Comparison of ENCODE assay signal across 1 cellular context in genomic region chr1:22414244-22414751, GRCh38.
A peak's percentile ranks its signal among the peaks of the same experiment; 100 is the strongest.
TF ChIP-seq lines count a peak whose summit lies in the region.

No MANE protein-coding gene starts in this region.

TF ChIP-seq in HepG2, 621 proteins besides CTCF, POLR2A, EP300 and RAD21 (continued from another document and continues in another):
- TF ChIP-seq MAFF (IDR thresholded peaks at IDR 0.05; ENCODE audit: low read depth, low read length) = peak; percentile 25; the same call in 1 of the 2 replicates
- TF ChIP-seq ATAD3A (CRISPR knock-in tag; IDR thresholded peaks at IDR 0.05) = no peak
- 0 out of 2 replicates have a peak, but pooled peaks have one; percentile 16 for TF ChIP-seq IRX3 (CRISPR knock-in tag; IDR thresholded peaks at IDR 0.05; ENCODE audit: borderline replicate concordance, low read depth)
- TF ChIP-seq PHF8 (CRISPR knock-in tag; IDR thresholded peaks at IDR 0.05) = 0 out of 2 replicates have a peak, but pooled peaks have one; percentile 21
- peak; percentile 97 for TF ChIP-seq ZNF629 (CRISPR knock-in tag; conservative IDR thresholded peaks at IDR 0.05)
- TF ChIP-seq TSC22D2 (CRISPR knock-in tag; IDR thresholded peaks at IDR 0.05; ENCODE audit: borderline replicate concordance) = no peak
- TF ChIP-seq JUND (CRISPR knock-in tag; IDR thresholded peaks at IDR 0.05) = peak; percentile 92
- TF ChIP-seq ZNF326 (CRISPR knock-in tag; IDR thresholded peaks at IDR 0.05; ENCODE audit: borderline replicate concordance) = no peak
- TF ChIP-seq ATF5 (CRISPR knock-in tag; IDR thresholded peaks at IDR 0.05; ENCODE audit: low read depth) = no peak
- no peak for TF ChIP-seq ZNF367 (CRISPR knock-in tag; IDR thresholded peaks at IDR 0.05; ENCODE audit: borderline replicate concordance)
- TF ChIP-seq ZNF646 (CRISPR knock-in tag; IDR thresholded peaks at IDR 0.05) = no peak
- TF ChIP-seq RORA (CRISPR knock-in tag; IDR thresholded peaks at IDR 0.05) = no peak
- peak; percentile 64; the same call in 1 of the 2 replicates for TF ChIP-seq CCDC6 (CRISPR knock-in tag; IDR thresholded peaks at IDR 0.05)
- TF ChIP-seq IKZF1 (IDR thresholded peaks at IDR 0.05) = no peak
- no peak for TF ChIP-seq ARNT (IDR thresholded peaks at IDR 0.05)
- no peak for TF ChIP-seq REXO4 (CRISPR knock-in tag; IDR thresholded peaks at IDR 0.05; ENCODE audit: borderline replicate concordance)
- TF ChIP-seq ZNF383 (CRISPR knock-in tag; IDR thresholded peaks at IDR 0.05; ENCODE audit: borderline replicate concordance) = no peak
- TF ChIP-seq FOXO1 (CRISPR knock-in tag; IDR thresholded peaks at IDR 0.05) = peak; percentile 84; the same call in 1 of the 2 replicates
- TF ChIP-seq REST (IDR thresholded peaks at IDR 0.05; ENCODE audit: borderline replicate concordance in 1 of 2, low read depth in 1 of 2, low read length in 2 of 2) = peak in 1 of 2 experiments; percentile 56; a peak in 1 of 4 replicates
- peak; percentile 32; the same call in 1 of the 2 replicates for TF ChIP-seq ARID3A (IDR thresholded peaks at IDR 0.05; ENCODE audit: low read depth, low read length)
- no peak for TF ChIP-seq SMARCE1 (IDR thresholded peaks at IDR 0.05; ENCODE audit: borderline replicate concordance)
- no peak for TF ChIP-seq ZNF10 (CRISPR knock-in tag; IDR thresholded peaks at IDR 0.05; ENCODE audit: borderline replicate concordance, low read depth)
- TF ChIP-seq ZNF329 (CRISPR knock-in tag; IDR thresholded peaks at IDR 0.05; ENCODE audit: low read depth) = no peak
- TF ChIP-seq EHMT2 (IDR thresholded peaks at IDR 0.05; ENCODE audit: borderline replicate concordance, low read depth, low read length) = no peak
- no peak for TF ChIP-seq ZNF678 (CRISPR knock-in tag; IDR thresholded peaks at IDR 0.05)
- peak; percentile 97 for TF ChIP-seq ZNF609 (CRISPR knock-in tag; IDR thresholded peaks at IDR 0.05; ENCODE audit: borderline replicate concordance)
- TF ChIP-seq PHB2 (IDR thresholded peaks at IDR 0.05; ENCODE audit: partially characterized antibody) = no peak
- TF ChIP-seq ZNF841 (CRISPR knock-in tag; IDR thresholded peaks at IDR 0.05; ENCODE audit: borderline replicate concordance) = no peak
- no peak for TF ChIP-seq ZNF589 (CRISPR knock-in tag; conservative IDR thresholded peaks at IDR 0.05)
- no peak for TF ChIP-seq ZNF30 (CRISPR knock-in tag; IDR thresholded peaks at IDR 0.05)
- TF ChIP-seq ASH2L (IDR thresholded peaks at IDR 0.05; ENCODE audit: insufficient read length, low read depth, low read length) = no peak
- peak; percentile 39; the same call in 1 of the 2 replicates for TF ChIP-seq ZNF121 (CRISPR knock-in tag; IDR thresholded peaks at IDR 0.05)
- 0 out of 2 replicates have a peak, but pooled peaks have one; percentile 33 for TF ChIP-seq MEIS1 (CRISPR knock-in tag; IDR thresholded peaks at IDR 0.05; ENCODE audit: borderline replicate concordance)
- TF ChIP-seq MXD4 (CRISPR knock-in tag; IDR thresholded peaks at IDR 0.05) = peak; percentile 27; the same call in 1 of the 2 replicates
- TF ChIP-seq RXRB (CRISPR knock-in tag; IDR thresholded peaks at IDR 0.05; ENCODE audit: borderline replicate concordance) = peak; percentile 77
- peak; percentile 62; the same call in 1 of the 2 replicates for TF ChIP-seq ZNF788 (CRISPR knock-in tag; IDR thresholded peaks at IDR 0.05; ENCODE audit: borderline replicate concordance)
- TF ChIP-seq ATF3 (CRISPR knock-in tag; IDR thresholded peaks at IDR 0.05) = peak; percentile 94
- TF ChIP-seq ZBTB7A (CRISPR knock-in tag; IDR thresholded peaks at IDR 0.05) = no peak
- TF ChIP-seq NR1H2 (CRISPR knock-in tag; IDR thresholded peaks at IDR 0.05; ENCODE audit: borderline replicate concordance, low read depth) = no peak
- peak; percentile 65; the same call in 1 of the 2 replicates for TF ChIP-seq NR2F2 (IDR thresholded peaks at IDR 0.05; ENCODE audit: borderline replicate concordance, low read depth)
- TF ChIP-seq ZSCAN25 (CRISPR knock-in tag; IDR thresholded peaks at IDR 0.05) = peak; percentile 71
